In genomic region chr19:58123354-58123753, GRCh38 we compare ENCODE assay signal across 23 cellular contexts.
"Had no signal": no experiment of that assay in that cellular context is flagged by ENCODE, and none has a peak within 500 bp of the region (broad histone marks: within the 10 kb centered on the region; RNA-seq: fewer than 3 reads in every experiment).

No MANE protein-coding gene starts in this region.

- H3K27ac ChIP-seq: pancreas, right atrium auricular region, spleen, testis had no signal

- H3K4me1 ChIP-seq: pancreas, right atrium auricular region, spleen, testis had no signal

- H3K4me3 ChIP-seq: pancreas, right atrium auricular region, spleen, testis had no signal

- H3K27me3 ChIP-seq: pancreas, right atrium auricular region, testis had no signal

- DNase-seq: activated B cell treated with CpG ODN at 0.5 μM for 24 hours; activated CD8-positive, alpha-beta memory T cell treated with anti-CD3 and anti-CD28 coated beads for 24 hours; activated effector memory CD4-positive, alpha-beta T cell treated with Interleukin-2 at 50 U/mL for 16 hours; activated naive CD4-positive, alpha-beta T cell treated with anti-CD3 and anti-CD28 coated beads, Interleukin-2, amount 10 ng/mL, durations not matched to agents 7 days and 5 days; anterior cingulate cortex; endodermal cell; foreskin fibroblast; head of caudate nucleus; hippocampal formation; kidney; left colon; midbrain; naive thymus-derived CD4-positive, alpha-beta T cell; nucleus accumbens; pancreas; spleen; stimulated activated naive CD4-positive, alpha-beta T cell treated with Interleukin-2 at 50 U/mL for 16 hours; testis; trophoblast cell had no signal

- ATAC-seq: esophagus mucosa; left colon; naive thymus-derived CD4-positive, alpha-beta T cell; pancreas had no signal

- FAIRE-seq: bronchial epithelial cell, kidney, pancreas, urothelium cell line had no signal
